ENCODE assay signal across 21 cellular contexts in the genomic region with DNA sequence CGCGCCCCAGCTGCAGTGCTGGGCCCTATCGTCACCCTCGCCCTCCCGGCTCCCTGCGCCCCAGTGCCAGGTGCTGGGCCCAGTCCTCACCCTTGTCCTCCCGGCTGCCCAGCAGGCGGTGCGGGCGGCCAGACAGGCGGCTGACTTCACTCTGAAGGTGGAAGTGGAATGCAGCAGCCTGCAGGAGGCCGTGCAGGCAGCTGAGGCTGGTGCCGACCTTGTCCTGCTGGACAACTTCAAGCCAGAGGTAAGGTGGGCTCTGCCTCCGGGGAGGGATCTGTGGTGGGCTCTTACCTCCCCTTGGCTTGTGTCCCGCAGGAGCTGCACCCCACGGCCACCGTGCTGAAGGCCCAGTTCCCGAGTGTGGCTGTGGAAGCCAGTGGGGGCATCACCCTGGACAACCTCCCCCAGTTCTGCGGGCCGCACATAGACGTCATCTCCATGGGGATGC. TPM values are rescaled to one million over a fixed set of nuclear protein-coding genes. Genes with fewer than 3 reads are reported as not detected.
DNase-seq lines count a peak whose midpoint lies in the region; ATAC-seq, FAIRE-seq and TF ChIP-seq lines count a peak whose summit lies in the region.
"Had no signal": no experiment of that assay in that cellular context is flagged by ENCODE, and none has a peak within 500 bp of the region (broad histone marks: within the 10 kb centered on the region; RNA-seq: fewer than 3 reads in every experiment).

No MANE protein-coding gene starts in this region.

- intact Hi-C loops in HepG2 (cut with micrococcal nuclease; ENCODE audit: unreplicated experiment), result no loop called here
- intact Hi-C loops in right lobe of liver (cut with DNase I), result loop anchor here in 1 of 2 donors (10.0 kb wide), 1 partner anchor 328 kb away; the partner anchor contains the start of gene C16orf92
- intact Hi-C loops in left lung (cut with DNase I), result no loop called here

- peaks cover 13% of the 10 kb centered on the region for H4K20me1 ChIP-seq in HepG2 (ENCODE audit: insufficient read depth, low read length)

- DNase-seq in HepG2 (ENCODE audit: low spot score), result no peak
- DNase-seq in right lobe of liver, result no peak
- peak; percentile 41 for DNase-seq in endodermal cell
- no peak for DNase-seq in mesothelial cell of epicardium (ENCODE audit: low spot score in 2 of 2, unreplicated experiment in 2 of 2)
- DNase-seq in nucleus accumbens (lab: John Stamatoyannopoulos, UW), result no peak
- DNase-seq in left lung, result no peak
- DNase-seq in activated CD4-positive, CD25-positive, alpha-beta regulatory T cell treated with anti-CD3 and anti-CD28 coated beads, Interleukin-2, amount 50 U/mL, for 72 hours, result no peak
- DNase-seq: ACHN; CD8-positive, alpha-beta T cell; COR-L47; DMS153; DND-41; GDM1; HCEC 1CT; HFFc6 had no signal

- TF ChIP-seq CTCF in HepG2 (CRISPR knock-in tag; IDR thresholded peaks at IDR 0.05) (no peak), right lobe of liver (IDR thresholded peaks at IDR 0.05) (no peak), endodermal cell (conservative IDR thresholded peaks at IDR 0.05) (no peak), mesothelial cell of epicardium (IDR thresholded peaks at IDR 0.05; ENCODE audit: unreplicated experiment) (no peak), left lung (IDR thresholded peaks at IDR 0.05) (no peak)

- H3K4me3 Mint-ChIP-seq in endodermal cell (no peak overlapping the region), mesothelial cell of epicardium (no peak overlapping the region)
- H3K4me3 Mint-ChIP-seq: CD8-positive, alpha-beta T cell; HFFc6 had no signal

- no peak overlapping the region for H2AFZ ChIP-seq in HepG2 (ENCODE audit: low read length)

- POLR2A ChIA-PET in HepG2 (lab: Yijun Ruan, JAX), result interaction anchor here (0.5 kb wide), 1 partner anchor 9 kb away, joined by 3 read pairs; no protein-coding TSS in a partner anchor

- H3K4me1 Mint-ChIP-seq in endodermal cell (peaks cover 2% of the 10 kb centered on the region), mesothelial cell of epicardium (peaks cover 13% of the 10 kb centered on the region)

- H3K9me3 ChIP-seq in HepG2 (ENCODE audit: low read length) (no peaks in the 10 kb centered on the region), right lobe of liver (no peaks in the 10 kb centered on the region), endodermal cell (ENCODE audit: control insufficient read depth, low read length) (peaks cover 20% of the 10 kb centered on the region), left lung (no peaks in the 10 kb centered on the region)

- no peaks in the 10 kb centered on the region for H3K27me3 Mint-ChIP-seq in endodermal cell (ENCODE audit: insufficient read depth)
- no peaks in the 10 kb centered on the region for H3K27me3 Mint-ChIP-seq in mesothelial cell of epicardium (ENCODE audit: low read depth)

- in situ Hi-C loops in HepG2 (cut with HindIII; ENCODE audit: extremely low pct_ligation_motif_present, low pct_unique_long_range_greater_than_20kb), result loop anchor here (10.0 kb wide), 1 partner anchor 338 kb away; the partner anchor contains the start of gene TLCD3B

- peaks cover 41% of the 10 kb centered on the region for H3K36me3 Mint-ChIP-seq in endodermal cell (ENCODE audit: low read depth)
- peaks cover 45% of the 10 kb centered on the region for H3K36me3 Mint-ChIP-seq in mesothelial cell of epicardium
- H3K36me3 Mint-ChIP-seq: CD8-positive, alpha-beta T cell had no signal

- no peak for TF ChIP-seq RAD21 in HepG2 (CRISPR knock-in tag; IDR thresholded peaks at IDR 0.05)

- TF ChIP-seq POLR2A in HepG2 (IDR thresholded peaks at IDR 0.05; ENCODE audit: insufficient read depth in 1 of 2, low read depth in 2 of 2, low read length in 2 of 2) (no peak), right lobe of liver (IDR thresholded peaks at IDR 0.05) (no peak)

- peaks cover 24% of the 10 kb centered on the region for H3K4me1 ChIP-seq in HepG2 (ENCODE audit: insufficient read depth, low read length)
- peaks cover 0 to 23% (median 0%) of the 10 kb centered on the region in 4 donors for H3K4me1 ChIP-seq in right lobe of liver
- H3K4me1 ChIP-seq in endodermal cell (ENCODE audit: control insufficient read depth, insufficient read depth, low read length), result no peaks in the 10 kb centered on the region
- H3K4me1 ChIP-seq in left lung, result peaks cover 0 to 6% of the 10 kb centered on the region in 2 donors

- H3K9me3 Mint-ChIP-seq in endodermal cell (peaks cover 25% of the 10 kb centered on the region), mesothelial cell of epicardium (peaks cover 7% of the 10 kb centered on the region)
- H3K9me3 Mint-ChIP-seq: CD8-positive, alpha-beta T cell had no signal

- no peak for ATAC-seq in HepG2
- no peak for ATAC-seq in right lobe of liver
- no peak for ATAC-seq in left lung
- ATAC-seq in esophagus mucosa, result no peak
- ATAC-seq: CD8-positive, alpha-beta T cell had no signal

- no TSS peak for BruUV-seq in HepG2 (replicated peaks; lab: Mats Ljungman, UMichigan)

- TF ChIP-seq EP300 in HepG2 (IDR thresholded peaks at IDR 0.05; ENCODE audit: low read depth in 2 of 2, low read length in 2 of 2) (no peak), HepG2 (CRISPR knock-in tag; IDR thresholded peaks at IDR 0.05; ENCODE audit: borderline replicate concordance) (no peak)

- no peak overlapping the region for H3K4me2 ChIP-seq in HepG2 (ENCODE audit: low read depth, low read length)

- H3K4me3 ChIP-seq in HepG2 (replicated peaks in 1 of 3; ENCODE audit: insufficient read depth in 1 of 3, low read depth in 2 of 3, low read length in 3 of 3), result no peak overlapping the region
- H3K4me3 ChIP-seq in right lobe of liver, result no peak overlapping the region
- H3K4me3 ChIP-seq in endodermal cell (ENCODE audit: low read length), result no peak overlapping the region
- no peak overlapping the region for H3K4me3 ChIP-seq in left lung

- H3K36me3 ChIP-seq in HepG2 (replicated peaks in 1 of 2; ENCODE audit: control insufficient read depth in 1 of 2, insufficient read depth in 2 of 2, low read length in 2 of 2) (peaks cover 11 to 22% of the 10 kb centered on the region in 2 experiments; a peak in 4 of 5 replicates), right lobe of liver (peaks cover 0 to 5% (median 0%) of the 10 kb centered on the region in 4 donors), endodermal cell (ENCODE audit: control insufficient read depth, insufficient read depth, low read length) (peaks cover 20% of the 10 kb centered on the region), left lung (no peaks in the 10 kb centered on the region)

- 97% methylated on average over 17 of the region's 21 CpGs for WGBS in HepG2 (ENCODE audit: low lambda C conversion rate)
- 95% methylated on average over 9 of the region's 21 CpGs for WGBS in right lobe of liver (ENCODE audit: insufficient coverage, low coverage, low lambda C conversion rate, missing lambda C conversion rate)
- 94 to 99% methylated on average over 19 to 21 of the region's 21 CpGs for WGBS in endodermal cell (ENCODE audit: insufficient coverage in 1 of 2, insufficient read length in 1 of 2), 2 experiments

- H3K27me3 ChIP-seq in HepG2 (ENCODE audit: control insufficient read depth in 1 of 2, insufficient read depth in 2 of 2, low read length in 2 of 2) (no peaks in the 10 kb centered on the region; a peak in 1 of 5 replicates), right lobe of liver (no peaks in the 10 kb centered on the region), endodermal cell (ENCODE audit: control insufficient read depth, insufficient read depth, low read length, poor library complexity, severe bottlenecking) (no peaks in the 10 kb centered on the region), left lung (peaks cover 0 to 3% of the 10 kb centered on the region in 2 donors)

- CTCF ChIA-PET in HepG2 (lab: Yijun Ruan, JAX; ENCODE audit: low intra/inter-chr PET ratio, low total read pairs), result no interaction called here

- H3K27ac ChIP-seq in HepG2 (ENCODE audit: extremely low read length, insufficient read depth, low read length) (no peak overlapping the region), right lobe of liver (no peak overlapping the region), endodermal cell (ENCODE audit: low read depth, low read length) (no peak overlapping the region), left lung (no peak overlapping the region)
- H3K27ac ChIP-seq: C4-2B had no signal

- H3K27ac Mint-ChIP-seq in endodermal cell, result no peak overlapping the region
- H3K27ac Mint-ChIP-seq in mesothelial cell of epicardium, result peak overlapping the region; percentile 30
- H3K27ac Mint-ChIP-seq: CD8-positive, alpha-beta T cell; HFFc6 had no signal

- no peak for FAIRE-seq in HepG2 (lab: Jason Lieb, UNC)
- FAIRE-seq: D721Med, GM12892, GM19239, H1 had no signal

- peaks cover 8% of the 10 kb centered on the region for H3K79me2 ChIP-seq in HepG2 (ENCODE audit: insufficient read depth, low read length)

- H3K9ac ChIP-seq in HepG2 (ENCODE audit: insufficient read depth, low read depth, low read length) (no peak overlapping the region), endodermal cell (ENCODE audit: extremely low read depth, low read length, poor library complexity, severe bottlenecking) (no peak overlapping the region)

RNA-seq across cellular contexts. Expression of gene QPRT, which starts 17.9 kb away (rescaled TPM):
- total RNA-seq in HepG2 (2016; rRNA removed; fragmentation: Illumina TruSeq; extraction: Trizol) (218 and 244 TPM in 2 replicates), right lobe of liver (100 to 1,000 TPM in 5 of 6 experiments, 10 to 100 TPM in 1; 95.2 to 154 (median 128) TPM), endodermal cell (100 to 1,000 TPM in 1 of 2 donors, 10 to 100 TPM in 1; 92.3 to 109 TPM), mesothelial cell of epicardium (326 to 330 TPM (median 328 TPM) in 3 replicates), left lung (10 to 100 TPM; 21.9 to 27.1 TPM), esophagus mucosa (0.60 TPM)
- 87.1 and 92.9 TPM in 2 replicates for total RNA-seq in HepG2 (2016; cell fraction: cytosol; rRNA removed; fragmentation: Illumina TruSeq; extraction: Trizol; ENCODE audit: low read depth)
- 223 and 253 TPM in 2 replicates for total RNA-seq in HepG2 (2016; cell fraction: insoluble cytoplasmic fraction; rRNA removed; fragmentation: Illumina TruSeq; extraction: Trizol)
- total RNA-seq in HepG2 (2016; cell fraction: membrane; rRNA removed; fragmentation: Illumina TruSeq; extraction: Trizol), result 152 and 159 TPM in 2 replicates
- 99.3 and 115 TPM in 2 replicates for total RNA-seq in HepG2 (2016; cell fraction: nucleus; rRNA removed; fragmentation: Illumina TruSeq; extraction: Trizol)
- 130 and 137 TPM in 2 replicates for polyA plus RNA-seq in HepG2 (2011; rRNA removed)
- polyA plus RNA-seq in HepG2 (2011; cell fraction: cytosol; rRNA removed), result 103 and 170 TPM in 2 replicates
- 80.0 and 88.2 TPM in 2 replicates for polyA plus RNA-seq in HepG2 (2011; cell fraction: nucleus; rRNA removed)
- polyA plus RNA-seq in HepG2 (2012), result 123 and 130 TPM in 2 replicates
- polyA plus RNA-seq in HepG2 (2016; cell fraction: cytosol; fragmentation: Illumina TruSeq; extraction: Trizol; ENCODE audit: low read depth), result 105 and 118 TPM in 2 replicates
- polyA plus RNA-seq in HepG2 (2016; cell fraction: insoluble cytoplasmic fraction; fragmentation: Illumina TruSeq; extraction: Trizol; ENCODE audit: low read depth), result 245 and 255 TPM in 2 replicates
- 133 and 135 TPM in 2 replicates for polyA plus RNA-seq in HepG2 (2016; cell fraction: membrane; fragmentation: Illumina TruSeq; extraction: Trizol; ENCODE audit: low read depth)
- 215 and 218 TPM in 2 replicates for polyA plus RNA-seq in HepG2 (2016; cell fraction: nucleus; fragmentation: Illumina TruSeq; extraction: Trizol; ENCODE audit: insufficient read depth, low read depth)
- polyA minus RNA-seq in HepG2 (2011; rRNA and poly(A)+ RNA removed; ENCODE audit: low replicate concordance), result 1.2 and 248 TPM in 2 replicates
- 160 and 171 TPM in 2 replicates for polyA minus RNA-seq in HepG2 (2011; cell fraction: cytosol; rRNA and poly(A)+ RNA removed)
- 30.1 and 34.9 TPM in 2 replicates for polyA minus RNA-seq in HepG2 (2011; cell fraction: nucleus; rRNA and poly(A)+ RNA removed)
- 102 TPM for polyA plus RNA-seq in endodermal cell (2013, experiment 1 of 2)
- 98.7 TPM for polyA plus RNA-seq in endodermal cell (2013, experiment 2 of 2)

RNA-seq across cellular contexts. Expression of gene SPN, which starts 33.9 kb away (rescaled TPM):
- total RNA-seq in HepG2 (2016; rRNA removed; fragmentation: Illumina TruSeq; extraction: Trizol) (0.22 and 0.38 TPM in 2 replicates), right lobe of liver (1 to 10 TPM in 4 of 6 experiments, under 1 TPM in 2; 0.60 to 3.3 (median 1.4) TPM), endodermal cell (under 1 TPM in 1 of 2 donors, not detected in 1; 0.86 TPM), mesothelial cell of epicardium (0.38 to 0.63 TPM (median 0.57 TPM) in 3 replicates), left lung (10 to 100 TPM; 27.7 to 29.1 TPM), esophagus mucosa (0.60 TPM)
- total RNA-seq in HepG2 (2016; cell fraction: cytosol; rRNA removed; fragmentation: Illumina TruSeq; extraction: Trizol; ENCODE audit: low read depth), result 0.10 TPM in 1 of 2 replicates, not detected in the other
- total RNA-seq in HepG2 (2016; cell fraction: insoluble cytoplasmic fraction; rRNA removed; fragmentation: Illumina TruSeq; extraction: Trizol), result 0.10 and 0.35 TPM in 2 replicates
- 0.06 TPM in 1 of 2 replicates, not detected in the other for total RNA-seq in HepG2 (2016; cell fraction: membrane; rRNA removed; fragmentation: Illumina TruSeq; extraction: Trizol)
- total RNA-seq in HepG2 (2016; cell fraction: nucleus; rRNA removed; fragmentation: Illumina TruSeq; extraction: Trizol), result 0.28 and 0.34 TPM in 2 replicates
- polyA plus RNA-seq in HepG2 (2011; rRNA removed), result 1.6 and 3.8 TPM in 2 replicates
- 0.94 and 1.1 TPM in 2 replicates for polyA plus RNA-seq in HepG2 (2011; cell fraction: cytosol; rRNA removed)
- polyA plus RNA-seq in HepG2 (2011; cell fraction: nucleus; rRNA removed), result 1.1 and 2.5 TPM in 2 replicates
- 2.4 and 2.5 TPM in 2 replicates for polyA plus RNA-seq in HepG2 (2012)
- polyA plus RNA-seq in HepG2 (2016; cell fraction: cytosol; fragmentation: Illumina TruSeq; extraction: Trizol; ENCODE audit: low read depth), result 0.07 and 0.09 TPM in 2 replicates
- polyA plus RNA-seq in HepG2 (2016; cell fraction: insoluble cytoplasmic fraction; fragmentation: Illumina TruSeq; extraction: Trizol; ENCODE audit: low read depth), result 0.25 and 0.39 TPM in 2 replicates
- 0.13 and 0.23 TPM in 2 replicates for polyA plus RNA-seq in HepG2 (2016; cell fraction: membrane; fragmentation: Illumina TruSeq; extraction: Trizol; ENCODE audit: low read depth)
- 0.44 and 1.1 TPM in 2 replicates for polyA plus RNA-seq in HepG2 (2016; cell fraction: nucleus; fragmentation: Illumina TruSeq; extraction: Trizol; ENCODE audit: insufficient read depth, low read depth)
- polyA minus RNA-seq in HepG2 (2011; rRNA and poly(A)+ RNA removed; ENCODE audit: low replicate concordance), result 1.7 and 5.3 TPM in 2 replicates
- 0.79 and 1.7 TPM in 2 replicates for polyA minus RNA-seq in HepG2 (2011; cell fraction: cytosol; rRNA and poly(A)+ RNA removed)
- polyA minus RNA-seq in HepG2 (2011; cell fraction: nucleus; rRNA and poly(A)+ RNA removed), result 0.52 and 1.4 TPM in 2 replicates
- polyA plus RNA-seq in endodermal cell (2013, experiment 1 of 2), result 0.28 TPM
- 0.29 TPM for polyA plus RNA-seq in endodermal cell (2013, experiment 2 of 2)

RNA-seq across cellular contexts. Expression of gene C16orf54, which starts 48.9 kb away (rescaled TPM):
- total RNA-seq in HepG2 (2016; rRNA removed; fragmentation: Illumina TruSeq; extraction: Trizol), result not detected in 2 replicates
- not detected in 2 replicates for total RNA-seq in HepG2 (2016; cell fraction: cytosol; rRNA removed; fragmentation: Illumina TruSeq; extraction: Trizol; ENCODE audit: low read depth)
- total RNA-seq in HepG2 (2016; cell fraction: insoluble cytoplasmic fraction; rRNA removed; fragmentation: Illumina TruSeq; extraction: Trizol), result not detected in 2 replicates
- total RNA-seq in HepG2 (2016; cell fraction: membrane; rRNA removed; fragmentation: Illumina TruSeq; extraction: Trizol), result not detected in 2 replicates
- total RNA-seq in HepG2 (2016; cell fraction: nucleus; rRNA removed; fragmentation: Illumina TruSeq; extraction: Trizol), result not detected in 2 replicates
- not detected in 2 replicates for polyA plus RNA-seq in HepG2 (2011; rRNA removed)
- polyA plus RNA-seq in HepG2 (2011; cell fraction: cytosol; rRNA removed), result not detected in 2 replicates
- not detected in 2 replicates for polyA plus RNA-seq in HepG2 (2011; cell fraction: nucleus; rRNA removed)
- not detected in 2 replicates for polyA plus RNA-seq in HepG2 (2012)
- polyA plus RNA-seq in HepG2 (2016; cell fraction: cytosol; fragmentation: Illumina TruSeq; extraction: Trizol; ENCODE audit: low read depth), result not detected in 2 replicates
- polyA plus RNA-seq in HepG2 (2016; cell fraction: insoluble cytoplasmic fraction; fragmentation: Illumina TruSeq; extraction: Trizol; ENCODE audit: low read depth), result not detected in 2 replicates
- polyA plus RNA-seq in HepG2 (2016; cell fraction: membrane; fragmentation: Illumina TruSeq; extraction: Trizol; ENCODE audit: low read depth), result not detected in 2 replicates
- polyA plus RNA-seq in HepG2 (2016; cell fraction: nucleus; fragmentation: Illumina TruSeq; extraction: Trizol; ENCODE audit: insufficient read depth, low read depth), result not detected in 2 replicates
- not detected in 2 replicates for polyA minus RNA-seq in HepG2 (2011; rRNA and poly(A)+ RNA removed; ENCODE audit: low replicate concordance)
- not detected in 2 replicates for polyA minus RNA-seq in HepG2 (2011; cell fraction: cytosol; rRNA and poly(A)+ RNA removed)
- polyA minus RNA-seq in HepG2 (2011; cell fraction: nucleus; rRNA and poly(A)+ RNA removed), result not detected in 2 replicates
- 1 to 10 TPM in 1 of 6 experiments, under 1 TPM in 5; 0.40 to 1.2 (median 0.66) TPM for total RNA-seq in right lobe of liver
- total RNA-seq in endodermal cell, result not detected
- not detected for polyA plus RNA-seq in endodermal cell (2013, experiment 1 of 2)
- polyA plus RNA-seq in endodermal cell (2013, experiment 2 of 2), result not detected
- not detected in 3 replicates for total RNA-seq in mesothelial cell of epicardium
- 10 to 100 TPM in 1 of 2 donors, 1 to 10 TPM in 1; 3.3 to 13.6 TPM for total RNA-seq in left lung
- total RNA-seq in esophagus mucosa, result 0.36 TPM
- total RNA-seq: H1, HFFc6 had no signal
- polyA plus RNA-seq: H1 had no signal

Comparison
In these comparisons a context has a peak if more than half of its experiments do, and no peak if none do; other contexts are left out.
1. RNA of gene QPRT, which starts 17.9 kb away (total RNA-seq): 326 to 330 TPM in mesothelial cell of epicardium, 87.1 to 253 TPM in HepG2, 95.2 to 154 TPM in right lobe of liver, 92.3 to 109 TPM in endodermal cell and 21.9 to 27.1 TPM in left lung; 0.60 TPM in esophagus mucosa (single experiment); every median in the first group is over 10 times any median in the second.
2. RNA of gene SPN, which starts 33.9 kb away (total RNA-seq): 27.7 to 29.1 TPM in left lung; 0.60 to 3.3 TPM in right lobe of liver, 0.86 TPM in endodermal cell, 0.38 to 0.63 TPM in mesothelial cell of epicardium, 0.60 TPM in esophagus mucosa (single experiment) and 0.06 to 0.38 TPM in HepG2; every median in the first group is over 4 times any median in the second.